Comparison of ENCODE assay signal across 33 cellular contexts in genomic region chr2:127784965-127785518, GRCh38. TPM values are rescaled to one million over a fixed set of nuclear protein-coding genes. Genes with fewer than 3 reads are reported as not detected.
A peak's percentile ranks its signal among the peaks of the same experiment; 100 is the strongest.
DNase-seq lines count a peak whose midpoint lies in the region; ATAC-seq, FAIRE-seq and TF ChIP-seq lines count a peak whose summit lies in the region.
"Had no signal": no experiment of that assay in that cellular context is flagged by ENCODE, and none has a peak within 500 bp of the region (broad histone marks: within the 10 kb centered on the region; RNA-seq: fewer than 3 reads in every experiment).

No MANE protein-coding gene starts in this region.

- H3K27ac ChIP-seq in CD4-positive, CD25-positive, alpha-beta regulatory T cell (ENCODE audit: insufficient read depth, low read length, poor library complexity, severe bottlenecking), result no peak overlapping the region
- H3K27ac ChIP-seq in GM12878 (ENCODE audit: control insufficient read depth, insufficient read depth), result no peak overlapping the region
- H3K27ac ChIP-seq: left ventricle myocardium inferior, PC-9, prostate gland, right lobe of liver, tibial nerve had no signal

- RAD21 ChIA-PET in GM12878 (lab: Charles Lee; ENCODE audit: unreplicated experiment), result no interaction called here

- no peaks in the 10 kb centered on the region for H3K27me3 Mint-ChIP-seq in CD4-positive, CD25-positive, alpha-beta regulatory T cell
- H3K27me3 Mint-ChIP-seq in Caco-2 (ENCODE audit: insufficient read depth, unreplicated experiment) (no peaks in the 10 kb centered on the region), mesothelial cell of epicardium (ENCODE audit: low read depth) (no peaks in the 10 kb centered on the region)
- H3K27me3 Mint-ChIP-seq in activated CD4-positive, alpha-beta T cell treated with anti-CD3 and anti-CD28 coated beads for 36 hours, result no peaks in the 10 kb centered on the region

- H3K4me3 ChIP-seq in CD4-positive, CD25-positive, alpha-beta regulatory T cell (ENCODE audit: low read depth, low read length), result no peak overlapping the region
- H3K4me3 ChIP-seq in Caco-2 (ENCODE audit: low read depth, low read length) (no peak overlapping the region), GM12878 (no peak overlapping the region), HAP-1 (no peak overlapping the region)
- H3K4me3 ChIP-seq: left ventricle myocardium inferior, PC-9, prostate gland, right lobe of liver, tibial nerve had no signal

- no peak for TF ChIP-seq EP300 in GM12878 (IDR thresholded peaks at IDR 0.05; ENCODE audit: borderline replicate concordance in 1 of 2, control insufficient read depth in 1 of 2, low read depth in 2 of 2, low read length in 2 of 2)

- H3K4me1 Mint-ChIP-seq in CD4-positive, CD25-positive, alpha-beta regulatory T cell, result peaks cover 6 to 31% (median 24%) of the 10 kb centered on the region in 4 donors
- H3K4me1 Mint-ChIP-seq in Caco-2 (ENCODE audit: low read depth, unreplicated experiment), result peaks cover 12% of the 10 kb centered on the region
- H3K4me1 Mint-ChIP-seq in mesothelial cell of epicardium, result no peaks in the 10 kb centered on the region
- peaks cover 13% of the 10 kb centered on the region for H3K4me1 Mint-ChIP-seq in activated CD4-positive, alpha-beta T cell treated with anti-CD3 and anti-CD28 coated beads for 36 hours

- no peak for ATAC-seq in CD4-positive, CD25-positive, alpha-beta regulatory T cell (ENCODE audit: low read depth in 2 of 2)
- no peak; the same call in 2 of the 3 replicates for ATAC-seq in GM12878
- ATAC-seq in GM18870 (IDR thresholded peaks at IDR 0.05; ENCODE audit: unreplicated experiment), result no peak
- no peak for ATAC-seq in activated CD4-positive, alpha-beta T cell treated with anti-CD3 and anti-CD28 coated beads for 36 hours
- ATAC-seq: activated CD4-positive, CD25-positive, alpha-beta regulatory T cell treated with anti-CD3 and anti-CD28 coated beads, Interleukin-2, amount 50 U/mL, for 24 hours; esophagus mucosa had no signal

- FAIRE-seq in GM12878 (lab: Jason Lieb, UNC), result no peak
- FAIRE-seq: G401.6, H1 had no signal

- H3K36me3 ChIP-seq in CD4-positive, CD25-positive, alpha-beta regulatory T cell (ENCODE audit: control insufficient read depth, insufficient read depth, low read length), result no peaks in the 10 kb centered on the region
- H3K36me3 ChIP-seq in Caco-2 (ENCODE audit: control insufficient read depth, insufficient read depth, low read length) (no peaks in the 10 kb centered on the region), GM12878 (ENCODE audit: control insufficient read depth in 2 of 2, insufficient read depth in 2 of 2, low read length in 1 of 2) (peaks cover 0 to 8% of the 10 kb centered on the region in 2 experiments; a peak in 2 of 4 replicates), HAP-1 (replicated peaks) (peaks cover 3% of the 10 kb centered on the region; the same call in 1 of the 2 replicates)
- H3K36me3 ChIP-seq: BE2C, left ventricle myocardium inferior, prostate gland, right lobe of liver had no signal

- TF ChIP-seq POLR2A in GM12878 (IDR thresholded peaks at IDR 0.05; ENCODE audit: low read depth, low read length), result no peak

- no peak for DNase-seq in CD4-positive, CD25-positive, alpha-beta regulatory T cell
- DNase-seq in Caco-2, result peak in 1 of 2 experiments; percentile 42
- no peak for DNase-seq in GM12878 (ENCODE audit: low read depth, low spot score)
- no peak for DNase-seq in mesothelial cell of epicardium (ENCODE audit: low spot score in 2 of 2, unreplicated experiment in 2 of 2)
- DNase-seq in HAP-1 (ENCODE audit: low spot score in 2 of 2), result no peak
- no peak for DNase-seq in activated CD4-positive, alpha-beta T cell treated with anti-CD3 and anti-CD28 coated beads for 36 hours
- DNase-seq: activated CD4-positive, alpha-beta T cell treated with anti-CD3 and anti-CD28 coated beads, Interleukin-2, amount 50 U/mL, for 48 hours; activated CD8-positive, alpha-beta memory T cell treated with anti-CD3 and anti-CD28 coated beads, Interleukin-2, amount 50 U/mL, for 4 hours; BE2C; caudate nucleus; COR-L47; endodermal cell; foreskin fibroblast; islet precursor cell; Kasumi-1; left ventricle myocardium inferior; NCI-H1436 treated with DMSO at 0.1 percent for 48 hours; NCI-H2081 treated with DMSO at 0.1 percent for 48 hours; NCI-H2227 treated with DMSO at 0.1 percent for 48 hours; NCI-H69; PC-9; right lobe of liver; SK-N-SH; stimulated activated CD4-positive, alpha-beta T cell treated with anti-CD3 and anti-CD28 coated beads, Interleukin-12 subunit alpha, Interleukin-12 subunit beta, amount 100 ng/mL, for 4 hours; stimulated activated CD4-positive, alpha-beta T cell treated with anti-CD3 and anti-CD28 coated beads, Interleukin-4, amount 100 ng/mL, for 1 hour; T-helper 2 cell had no signal

- peak overlapping the region in 2 of 3 donors; percentile 2 to 62 for H3K27ac Mint-ChIP-seq in CD4-positive, CD25-positive, alpha-beta regulatory T cell
- peak overlapping the region; percentile 4 for H3K27ac Mint-ChIP-seq in Caco-2 (ENCODE audit: unreplicated experiment)
- H3K27ac Mint-ChIP-seq in mesothelial cell of epicardium, result peak overlapping the region; percentile 44
- H3K27ac Mint-ChIP-seq in activated CD4-positive, alpha-beta T cell treated with anti-CD3 and anti-CD28 coated beads for 36 hours, result no peak overlapping the region
- H3K27ac Mint-ChIP-seq: endodermal cell had no signal

- in situ Hi-C loops in GM12878 (cut with MboI) (no loop called here), HAP-1 (cut with MboI; ENCODE audit: low sequenced_read_pairs) (no loop called here)

- H3K9ac ChIP-seq in GM12878 (ENCODE audit: control insufficient read depth, insufficient read depth, low read length), result no peak overlapping the region
- H3K9ac ChIP-seq: SK-N-SH had no signal

- no peaks in the 10 kb centered on the region for H4K20me1 ChIP-seq in GM12878 (ENCODE audit: control insufficient read depth, insufficient read depth)

- CTCF ChIA-PET in Caco-2 (lab: Charles Lee) (interaction anchor here (0.6 kb wide), 1 partner anchor 37 kb away, joined by 3 read pairs; no protein-coding TSS in a partner anchor), GM12878 (lab: Yijun Ruan, JAX) (interaction anchor here (0.7 to 1.9 kb wide), 3 partner anchors 9 to 11 kb away, joined by 3 to 7 read pairs (median 4); no protein-coding TSS in a partner anchor)
- CTCF ChIA-PET in activated CD4-positive, alpha-beta T cell treated with anti-CD3 and anti-CD28 coated beads for 36 hours (lab: Charles Lee), result interaction anchor here (1.5 kb wide), 1 partner anchor 194 kb away, joined by 5 read pairs; no protein-coding TSS in a partner anchor

- no peaks in the 10 kb centered on the region for H3K4me1 ChIP-seq in CD4-positive, CD25-positive, alpha-beta regulatory T cell (ENCODE audit: control insufficient read depth, insufficient read depth, low read length, poor library complexity, severe bottlenecking)
- peaks cover 20% of the 10 kb centered on the region for H3K4me1 ChIP-seq in Caco-2
- no peaks in the 10 kb centered on the region for H3K4me1 ChIP-seq in GM12878 (ENCODE audit: control insufficient read depth, insufficient read depth, low read length)
- no peaks in the 10 kb centered on the region for H3K4me1 ChIP-seq in HAP-1
- H3K4me1 ChIP-seq: BE2C, prostate gland had no signal

- no peaks in the 10 kb centered on the region for H3K9me3 Mint-ChIP-seq in CD4-positive, CD25-positive, alpha-beta regulatory T cell
- H3K9me3 Mint-ChIP-seq in Caco-2 (ENCODE audit: unreplicated experiment) (no peaks in the 10 kb centered on the region), mesothelial cell of epicardium (peaks cover 3% of the 10 kb centered on the region)
- no peaks in the 10 kb centered on the region for H3K9me3 Mint-ChIP-seq in activated CD4-positive, alpha-beta T cell treated with anti-CD3 and anti-CD28 coated beads for 36 hours (ENCODE audit: low read depth)

- SMC1A ChIA-PET in GM12878 (lab: Charles Lee; ENCODE audit: uncharacterized antibody, unreplicated experiment), result interaction anchor here (0.9 to 2.5 kb wide), 9 partner anchors 20 to 278 kb away, joined by 3 to 10 read pairs (median 4); no protein-coding TSS in a partner anchor

- H3K9me3 ChIP-seq in CD4-positive, CD25-positive, alpha-beta regulatory T cell (ENCODE audit: control insufficient read depth in 2 of 2, low read length in 2 of 2), result no peaks in the 10 kb centered on the region
- H3K9me3 ChIP-seq in Caco-2, result no peaks in the 10 kb centered on the region
- H3K9me3 ChIP-seq in GM12878 (replicated peaks; ENCODE audit: control insufficient read depth, insufficient read depth, low read length), result no peaks in the 10 kb centered on the region
- H3K9me3 ChIP-seq in HAP-1, result no peaks in the 10 kb centered on the region
- H3K9me3 ChIP-seq: BE2C, left ventricle myocardium inferior, prostate gland, right lobe of liver, SK-N-SH, tibial nerve had no signal

- no peak for TF ChIP-seq CTCF in Caco-2 (IDR thresholded peaks at IDR 0.05; ENCODE audit: insufficient read depth in 1 of 2, low read depth in 1 of 2, low read length in 1 of 2, severe bottlenecking in 1 of 2, unreplicated experiment in 1 of 2)
- no peak for TF ChIP-seq CTCF in GM12878 (IDR thresholded peaks at IDR 0.05 in 2 of 3, conservative IDR thresholded peaks at IDR 0.05 in 1 of 3; ENCODE audit: control insufficient read depth in 2 of 3, extremely low read depth in 1 of 3, insufficient read depth in 1 of 3, low read depth in 3 of 3, low read length in 3 of 3)
- TF ChIP-seq CTCF in mesothelial cell of epicardium (IDR thresholded peaks at IDR 0.05; ENCODE audit: unreplicated experiment), result no peak

- H3K36me3 Mint-ChIP-seq in CD4-positive, CD25-positive, alpha-beta regulatory T cell, result peaks cover 9% of the 10 kb centered on the region
- H3K36me3 Mint-ChIP-seq in Caco-2 (ENCODE audit: insufficient read depth, unreplicated experiment), result peaks cover 38% of the 10 kb centered on the region
- peaks cover 11% of the 10 kb centered on the region for H3K36me3 Mint-ChIP-seq in mesothelial cell of epicardium
- H3K36me3 Mint-ChIP-seq in activated CD4-positive, alpha-beta T cell treated with anti-CD3 and anti-CD28 coated beads for 36 hours (ENCODE audit: low read depth), result peaks cover 25% of the 10 kb centered on the region

- H3K4me2 ChIP-seq in GM12878 (ENCODE audit: control insufficient read depth, insufficient read depth), result no peak overlapping the region
- H3K4me2 ChIP-seq: PC-9, SK-N-SH had no signal

- no peaks in the 10 kb centered on the region for H3K27me3 ChIP-seq in CD4-positive, CD25-positive, alpha-beta regulatory T cell (ENCODE audit: control insufficient read depth, insufficient read depth, low read length)
- no peaks in the 10 kb centered on the region for H3K27me3 ChIP-seq in Caco-2 (replicated peaks; ENCODE audit: control insufficient read depth, insufficient read depth, low read length)
- no peaks in the 10 kb centered on the region for H3K27me3 ChIP-seq in GM12878 (replicated peaks in 1 of 2; ENCODE audit: control insufficient read depth in 2 of 2, insufficient read depth in 2 of 2, low read length in 1 of 2)
- H3K27me3 ChIP-seq in HAP-1 (ENCODE audit: low read depth), result no peaks in the 10 kb centered on the region
- H3K27me3 ChIP-seq: BE2C, right lobe of liver, tibial nerve had no signal

- BruUV-seq in Caco-2 (replicated peaks; lab: Mats Ljungman, UMichigan) (no TSS peak), GM12878 (replicated peaks; lab: Mats Ljungman, UMichigan) (no TSS peak)

- no peak overlapping the region for H2AFZ ChIP-seq in GM12878 (ENCODE audit: control insufficient read depth, low read depth, low read length)
- H2AFZ ChIP-seq: PC-9 had no signal

- peaks cover 34% of the 10 kb centered on the region for H3K79me2 ChIP-seq in GM12878 (ENCODE audit: control insufficient read depth, insufficient read depth, low read length)

- POLR2A ChIA-PET in Caco-2 (lab: Charles Lee) (interaction anchor here (0.7 kb wide), 1 partner anchor 123 kb away, joined by 3 read pairs; no protein-coding TSS in a partner anchor), GM12878 (lab: Charles Lee) (interaction anchor here (0.7 to 1.5 kb wide), 5 partner anchors 11 to 81 kb away, joined by 3 to 15 read pairs (median 3); no protein-coding TSS in a partner anchor)
- POLR2A ChIA-PET in activated CD4-positive, alpha-beta T cell treated with anti-CD3 and anti-CD28 coated beads for 36 hours (lab: Charles Lee), result interaction anchor here (0.7 kb wide), 1 partner anchor 35 kb away, joined by 3 read pairs; no protein-coding TSS in a partner anchor

- intact Hi-C loops in Caco-2 (cut with micrococcal nuclease; ENCODE audit: unreplicated experiment), result no loop called here
- intact Hi-C loops in GM12878 (cut with micrococcal nuclease; ENCODE audit: unreplicated experiment), result no loop called here
- intact Hi-C loops in activated CD4-positive, alpha-beta T cell treated with anti-CD3 and anti-CD28 coated beads for 36 hours (cut with DNase I, micrococcal nuclease), result no loop called here

- WGBS in GM12878 (ENCODE audit: insufficient coverage, insufficient replicate concordance, low lambda C conversion rate, missing lambda C conversion rate), result 97% methylated on average over 2 of the region's 2 CpGs

- peak overlapping the region in 1 of 4 donors; percentile 22 for H3K4me3 Mint-ChIP-seq in CD4-positive, CD25-positive, alpha-beta regulatory T cell
- H3K4me3 Mint-ChIP-seq in Caco-2 (ENCODE audit: unreplicated experiment) (peak overlapping the region; percentile 1), mesothelial cell of epicardium (no peak overlapping the region)
- H3K4me3 Mint-ChIP-seq in activated CD4-positive, alpha-beta T cell treated with anti-CD3 and anti-CD28 coated beads for 36 hours, result no peak overlapping the region
- H3K4me3 Mint-ChIP-seq: endodermal cell had no signal

- TF ChIP-seq RAD21 in GM12878 (IDR thresholded peaks at IDR 0.05; ENCODE audit: insufficient read depth, low read depth, low read length), result no peak

RNA-seq across cellular contexts. Expression of gene WDR33, which starts 25.9 kb away (rescaled TPM):
- 71.4 TPM for total RNA-seq in CD4-positive, CD25-positive, alpha-beta regulatory T cell
- polyA plus RNA-seq in CD4-positive, CD25-positive, alpha-beta regulatory T cell, result 10 to 100 TPM; 31.5 to 42.5 (median 34.0) TPM
- total RNA-seq in Caco-2 (2022), result 74.9 and 77.5 TPM in 2 replicates
- 327 and 331 TPM in 2 replicates for total RNA-seq in GM12878 (2013; cell fraction: nucleolus; rRNA removed)
- 34.0 and 36.8 TPM in 2 replicates for total RNA-seq in GM12878 (2014; rRNA removed)
- 34.9 and 35.5 TPM in 2 replicates for total RNA-seq in GM12878 (2014; rRNA removed; fragmentation: Illumina TruSeq; extraction: Trizol)
- 53.2 and 61.2 TPM in 2 replicates for total RNA-seq in GM12878 (2021)
- polyA plus RNA-seq in GM12878 (2011; ENCODE audit: low read depth), result 15.3 TPM
- 63.8 and 88.4 TPM in 2 replicates for polyA plus RNA-seq in GM12878 (2011; rRNA removed)
- polyA plus RNA-seq in GM12878 (2011; cell fraction: cytosol; rRNA removed), result 20.2 and 23.9 TPM in 2 replicates
- 40.2 and 47.9 TPM in 2 replicates for polyA plus RNA-seq in GM12878 (2011; cell fraction: nucleus; rRNA removed)
- polyA plus RNA-seq in GM12878 (2012), result 21.5 and 25.2 TPM in 2 replicates
- 38.2 and 42.4 TPM in 2 replicates for polyA plus RNA-seq in GM12878 (2014; fragmentation: Illumina TruSeq; extraction: Trizol)
- polyA plus RNA-seq in GM12878 (2014; fragmentation: Nextera tagmentation; extraction: Ambion mirVana), result 10 to 100 TPM; 31.9 to 53.0 TPM
- 29.2 and 30.8 TPM in 2 replicates for polyA plus RNA-seq in GM12878 (2014; rRNA removed)
- 10 to 100 TPM; 60.3 to 73.8 TPM for polyA plus RNA-seq in GM12878 (2016; fragmentation: Nextera tagmentation; extraction: Ambion mirVana)
- 47.6 and 82.6 TPM in 2 replicates for polyA minus RNA-seq in GM12878 (2011; rRNA and poly(A)+ RNA removed)
- 18.7 and 18.8 TPM in 2 replicates for polyA minus RNA-seq in GM12878 (2011; cell fraction: cytosol; rRNA and poly(A)+ RNA removed)
- 44.9 and 64.4 TPM in 2 replicates for polyA minus RNA-seq in GM12878 (2011; cell fraction: nucleus; rRNA and poly(A)+ RNA removed)
- total RNA-seq in mesothelial cell of epicardium, result 59.9 to 61.4 TPM (median 60.2 TPM) in 3 replicates
- 10 to 100 TPM; 58.6 to 76.3 TPM for total RNA-seq in activated CD4-positive, alpha-beta T cell treated with anti-CD3 and anti-CD28 coated beads for 36 hours
